Comparison of ENCODE assay signal across 1 cellular context in genomic region chr11:112226062-112226921, GRCh38.
TF ChIP-seq lines count a peak whose summit lies in the region.

TSS of gene PTS (plus strand) at chr11:112226428. CDS start at chr11:112226444, 16 bp downstream.

TF ChIP-seq in HepG2, 621 proteins besides CTCF, POLR2A, EP300 and RAD21 (continued from another document and continues in another):
- TF ChIP-seq KIAA2018 (CRISPR knock-in tag; IDR thresholded peaks at IDR 0.05; ENCODE audit: borderline replicate concordance) (no peak), FOXK1 (CRISPR knock-in tag; IDR thresholded peaks at IDR 0.05; ENCODE audit: borderline replicate concordance, low read depth) (peak; percentile 68; the same call in 1 of the 2 replicates), ZNF451 (CRISPR knock-in tag; IDR thresholded peaks at IDR 0.05) (0 out of 2 replicates have a peak, but pooled peaks have one; percentile 74), RXRB (CRISPR knock-in tag; IDR thresholded peaks at IDR 0.05; ENCODE audit: borderline replicate concordance) (0 out of 2 replicates have a peak, but pooled peaks have one; percentile 24), RBM22 (optimal IDR thresholded peaks at IDR 0.05; ENCODE audit: low read length) (no peak), ZMYM3 (CRISPR knock-in tag; IDR thresholded peaks at IDR 0.05) (peak; percentile 74), ZNF629 (CRISPR knock-in tag; conservative IDR thresholded peaks at IDR 0.05) (no peak), GATA4 (IDR thresholded peaks at IDR 0.05; ENCODE audit: borderline replicate concordance, low read depth) (peak; percentile 40; the same call in 1 of the 2 replicates), RNF219 (CRISPR knock-in tag; IDR thresholded peaks at IDR 0.05) (no peak), RBM39 (IDR thresholded peaks at IDR 0.05; ENCODE audit: low read depth, low read length, poor library complexity, severe bottlenecking) (no peak), AHR (CRISPR knock-in tag; IDR thresholded peaks at IDR 0.05) (0 out of 2 replicates have a peak, but pooled peaks have one; percentile 68), MTF1 (CRISPR knock-in tag; IDR thresholded peaks at IDR 0.05) (no peak), ZNF280D (CRISPR knock-in tag; IDR thresholded peaks at IDR 0.05) (no peak), REXO4 (CRISPR knock-in tag; IDR thresholded peaks at IDR 0.05; ENCODE audit: borderline replicate concordance) (no peak), ARID4A (CRISPR knock-in tag; IDR thresholded peaks at IDR 0.05; ENCODE audit: borderline replicate concordance) (peak; percentile 83; the same call in 1 of the 2 replicates), ZSCAN12 (CRISPR knock-in tag; IDR thresholded peaks at IDR 0.05) (no peak), POLR2G (IDR thresholded peaks at IDR 0.05; ENCODE audit: low read depth, low read length) (peak; percentile 98), ZNF670 (CRISPR knock-in tag; IDR thresholded peaks at IDR 0.05; ENCODE audit: borderline replicate concordance) (no peak), ZNF44 (CRISPR knock-in tag; IDR thresholded peaks at IDR 0.05) (no peak), ZNF3 (CRISPR knock-in tag; IDR thresholded peaks at IDR 0.05) (no peak), ZNF501 (CRISPR knock-in tag; IDR thresholded peaks at IDR 0.05) (peak; percentile 78), HNF4G (IDR thresholded peaks at IDR 0.05; ENCODE audit: borderline replicate concordance, low read depth, low read length) (no peak), HNF4G (CRISPR knock-in tag; IDR thresholded peaks at IDR 0.05; ENCODE audit: borderline replicate concordance, low read depth) (peak; percentile 49; the same call in 1 of the 2 replicates), ZNF432 (CRISPR knock-in tag; IDR thresholded peaks at IDR 0.05; ENCODE audit: borderline replicate concordance) (no peak), NKX3-1 (CRISPR knock-in tag; IDR thresholded peaks at IDR 0.05) (no peak), TRIM24 (CRISPR knock-in tag; IDR thresholded peaks at IDR 0.05) (no peak), SMAD1 (CRISPR knock-in tag; IDR thresholded peaks at IDR 0.05; ENCODE audit: borderline replicate concordance, low read depth) (peak; percentile 62; the same call in 1 of the 2 replicates), DPF2 (CRISPR knock-in tag; IDR thresholded peaks at IDR 0.05; ENCODE audit: borderline replicate concordance, low read depth) (no peak), CBX5 (CRISPR knock-in tag; IDR thresholded peaks at IDR 0.05; ENCODE audit: borderline replicate concordance) (no peak; the same call in 1 of the 2 replicates), ZNF12 (CRISPR knock-in tag; IDR thresholded peaks at IDR 0.05) (no peak), NR2F1 (CRISPR knock-in tag; IDR thresholded peaks at IDR 0.05) (peak in 1 of 2 experiments; percentile 7; a peak in 2 of 4 replicates), SP2 (CRISPR knock-in tag; IDR thresholded peaks at IDR 0.05) (peak; percentile 53; the same call in 1 of the 2 replicates), ZNF687 (CRISPR knock-in tag; IDR thresholded peaks at IDR 0.05) (peak; percentile 87), ARNT2 (CRISPR knock-in tag; IDR thresholded peaks at IDR 0.05; ENCODE audit: low read depth) (0 out of 2 replicates have a peak, but pooled peaks have one; percentile 70), MTF2 (CRISPR knock-in tag; IDR thresholded peaks at IDR 0.05; ENCODE audit: borderline replicate concordance) (peak; percentile 50; the same call in 1 of the 2 replicates), ZNF230 (CRISPR knock-in tag; IDR thresholded peaks at IDR 0.05) (no peak)
